10 cellular contexts compared by ENCODE assay signal in the genomic region with DNA sequence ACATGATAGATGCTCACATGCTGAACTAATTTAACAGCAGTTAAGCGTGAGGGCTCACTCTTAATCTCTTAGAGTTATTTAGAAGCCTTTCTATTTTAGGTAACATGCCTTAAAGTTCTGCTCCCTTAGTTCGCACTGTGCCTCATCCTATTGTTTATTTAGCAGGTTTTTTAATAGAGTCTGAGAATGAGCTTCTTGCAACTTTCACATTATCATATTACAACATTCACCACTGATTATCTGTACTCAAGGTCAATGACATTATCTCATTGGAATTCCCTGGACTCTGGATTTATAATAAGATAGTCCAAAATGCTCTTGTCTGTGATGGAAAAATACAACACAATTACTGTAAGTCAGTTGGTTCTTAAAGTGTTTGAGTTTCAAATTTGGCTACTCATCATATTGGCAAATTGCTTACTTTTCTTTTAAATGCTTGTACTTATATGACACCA.
DNase-seq lines count a peak whose midpoint lies in the region; ATAC-seq, FAIRE-seq and TF ChIP-seq lines count a peak whose summit lies in the region.
"Had no signal": no experiment of that assay in that cellular context is flagged by ENCODE, and none has a peak within 500 bp of the region (broad histone marks: within the 10 kb centered on the region; RNA-seq: fewer than 3 reads in every experiment).

No MANE protein-coding gene starts in this region.

- no peak overlapping the region for H3K9ac ChIP-seq in HepG2 (ENCODE audit: insufficient read depth, low read depth, low read length)

- no peaks in the 10 kb centered on the region for H3K9me3 ChIP-seq in HepG2 (ENCODE audit: low read length)
- no peaks in the 10 kb centered on the region for H3K9me3 ChIP-seq in uterus

- CTCF ChIA-PET in HepG2 (lab: Yijun Ruan, JAX; ENCODE audit: low intra/inter-chr PET ratio, low total read pairs): no interaction called here

- no peaks in the 10 kb centered on the region for H3K27me3 ChIP-seq in bronchial epithelial cell (ENCODE audit: control insufficient read depth, insufficient read depth, low read length)
- no peaks in the 10 kb centered on the region for H3K27me3 ChIP-seq in HepG2 (ENCODE audit: control insufficient read depth in 1 of 2, insufficient read depth in 2 of 2, low read length in 2 of 2)
- H3K27me3 ChIP-seq in uterus: no peaks in the 10 kb centered on the region

- TF ChIP-seq RAD21 in HepG2 (CRISPR knock-in tag; IDR thresholded peaks at IDR 0.05): no peak

- no peak overlapping the region for H3K4me3 ChIP-seq in bronchial epithelial cell (ENCODE audit: low read depth, low read length)
- H3K4me3 ChIP-seq in HepG2 (replicated peaks in 1 of 3; ENCODE audit: insufficient read depth in 1 of 3, low read depth in 2 of 3, low read length in 3 of 3): no peak overlapping the region
- no peak overlapping the region for H3K4me3 ChIP-seq in uterus

- no peak overlapping the region for H3K4me3 Mint-ChIP-seq in activated T-cell treated with anti-CD3 and anti-CD28 coated beads, Interleukin-2, amount 50 U/mL, for 24 hours
- no peak overlapping the region for H3K4me3 Mint-ChIP-seq in activated T-helper 1 cell treated with anti-CD3 and anti-CD28 coated beads, Interleukin-12 subunit alpha, Interleukin-12 subunit beta, Interleukin-2, Interleukin-4 antibody, amounts not matched to agents 30 ng/mL and 10 ng/mL and 1 ng/mL, durations not matched to agents 14 hours and 24 hours and 36 hours
- H3K4me3 Mint-ChIP-seq: B cell had no signal

- ATAC-seq in HepG2: no peak; the same call in 1 of the 3 replicates

- POLR2A ChIA-PET in HepG2 (lab: Yijun Ruan, JAX): interaction anchor here (1.0 to 1.5 kb wide), 4 partner anchors 13 to 172 kb away, joined by 3 to 5 read pairs (median 4); no protein-coding TSS in a partner anchor

- H3K79me2 ChIP-seq in HepG2 (ENCODE audit: insufficient read depth, low read length): no peaks in the 10 kb centered on the region

- no peak overlapping the region for H3K4me2 ChIP-seq in HepG2 (ENCODE audit: low read depth, low read length)

- H3K9me3 Mint-ChIP-seq in activated T-cell treated with anti-CD3 and anti-CD28 coated beads, Interleukin-2, amount 50 U/mL, for 24 hours: peaks cover 6% of the 10 kb centered on the region
- H3K9me3 Mint-ChIP-seq in activated T-helper 1 cell treated with anti-CD3 and anti-CD28 coated beads, Interleukin-12 subunit alpha, Interleukin-12 subunit beta, Interleukin-2, Interleukin-4 antibody, amounts not matched to agents 30 ng/mL and 10 ng/mL and 1 ng/mL, durations not matched to agents 14 hours and 24 hours and 36 hours: peaks cover 13% of the 10 kb centered on the region

- peaks cover 56% of the 10 kb centered on the region for H3K4me1 Mint-ChIP-seq in activated T-cell treated with anti-CD3 and anti-CD28 coated beads, Interleukin-2, amount 50 U/mL, for 24 hours (ENCODE audit: low read depth)
- peaks cover 27% of the 10 kb centered on the region for H3K4me1 Mint-ChIP-seq in activated T-helper 1 cell treated with anti-CD3 and anti-CD28 coated beads, Interleukin-12 subunit alpha, Interleukin-12 subunit beta, Interleukin-2, Interleukin-4 antibody, amounts not matched to agents 30 ng/mL and 10 ng/mL and 1 ng/mL, durations not matched to agents 14 hours and 24 hours and 36 hours (ENCODE audit: low read depth)
- H3K4me1 Mint-ChIP-seq: B cell had no signal

- H3K4me1 ChIP-seq in HepG2 (ENCODE audit: insufficient read depth, low read length) (peaks cover 26% of the 10 kb centered on the region), uterus (peaks cover 0 to 15% of the 10 kb centered on the region in 2 donors)

- no peak overlapping the region for H2AFZ ChIP-seq in HepG2 (ENCODE audit: low read length)

- H3K36me3 Mint-ChIP-seq in activated T-cell treated with anti-CD3 and anti-CD28 coated beads, Interleukin-2, amount 50 U/mL, for 24 hours (ENCODE audit: low read depth): peaks cover 3% of the 10 kb centered on the region
- peaks cover 18% of the 10 kb centered on the region for H3K36me3 Mint-ChIP-seq in activated T-helper 1 cell treated with anti-CD3 and anti-CD28 coated beads, Interleukin-12 subunit alpha, Interleukin-12 subunit beta, Interleukin-2, Interleukin-4 antibody, amounts not matched to agents 30 ng/mL and 10 ng/mL and 1 ng/mL, durations not matched to agents 14 hours and 24 hours and 36 hours (ENCODE audit: low read depth)

- H3K36me3 ChIP-seq in bronchial epithelial cell (ENCODE audit: control insufficient read depth, insufficient read depth, low read length): no peaks in the 10 kb centered on the region
- no peaks in the 10 kb centered on the region for H3K36me3 ChIP-seq in HepG2 (replicated peaks in 1 of 2; ENCODE audit: control insufficient read depth in 1 of 2, insufficient read depth in 2 of 2, low read length in 2 of 2)
- no peaks in the 10 kb centered on the region for H3K36me3 ChIP-seq in uterus

- no peak for DNase-seq in activated T-cell treated with anti-CD3 and anti-CD28 coated beads, Interleukin-2, amount 50 U/mL, for 24 hours
- no peak for DNase-seq in activated T-cell treated with anti-CD3 and anti-CD28 coated beads, Interleukin-2, amount 50 U/mL, for 48 hours
- DNase-seq in bronchial epithelial cell (ENCODE audit: low read depth) (peak; percentile 95), HepG2 (ENCODE audit: low spot score) (peak; percentile 87), uterus (no peak), activated gamma-delta T cell treated with Interleukin-2 at 50 U/mL for 16 hours (no peak), NK-92 (lab: John Stamatoyannopoulos, UW; ENCODE audit: unreplicated experiment) (no peak)
- DNase-seq in activated T-helper 1 cell treated with anti-CD3 and anti-CD28 coated beads, Interleukin-12 subunit alpha, Interleukin-12 subunit beta, Interleukin-2, Interleukin-4 antibody, amounts not matched to agents 30 ng/mL and 10 ng/mL and 1 ng/mL, durations not matched to agents 14 hours and 24 hours and 36 hours (ENCODE audit: low spot score): no peak
- DNase-seq: NCI-H82 had no signal

- TF ChIP-seq POLR2A in HepG2 (IDR thresholded peaks at IDR 0.05; ENCODE audit: insufficient read depth in 1 of 2, low read depth in 2 of 2, low read length in 2 of 2): no peak
- no peak for TF ChIP-seq POLR2A in uterus (IDR thresholded peaks at IDR 0.05)

- intact Hi-C loops in HepG2 (cut with micrococcal nuclease; ENCODE audit: unreplicated experiment) (loop anchor here (5.0 kb wide), 1 partner anchor 64 kb away; no protein-coding TSS in a partner anchor), uterus (cut with DNase I; ENCODE audit: low total_unique reads) (no loop called here)
- intact Hi-C loops in activated T-helper 1 cell treated with anti-CD3 and anti-CD28 coated beads, Interleukin-12 subunit alpha, Interleukin-12 subunit beta, Interleukin-2, Interleukin-4 antibody, amounts not matched to agents 30 ng/mL and 10 ng/mL and 1 ng/mL, durations not matched to agents 14 hours and 24 hours and 36 hours (cut with micrococcal nuclease): no loop called here

- no TSS peak for BruUV-seq in HepG2 (replicated peaks; lab: Mats Ljungman, UMichigan)

- H3K27ac ChIP-seq in HepG2 (ENCODE audit: extremely low read length, insufficient read depth, low read length) (no peak overlapping the region), uterus (peak overlapping the region; percentile 71 to 81)

- FAIRE-seq in bronchial epithelial cell (lab: Jason Lieb, UNC): no peak
- FAIRE-seq in HepG2 (lab: Jason Lieb, UNC): peak; percentile 39

- no peaks in the 10 kb centered on the region for H3K27me3 Mint-ChIP-seq in activated T-cell treated with anti-CD3 and anti-CD28 coated beads, Interleukin-2, amount 50 U/mL, for 24 hours
- H3K27me3 Mint-ChIP-seq in activated T-helper 1 cell treated with anti-CD3 and anti-CD28 coated beads, Interleukin-12 subunit alpha, Interleukin-12 subunit beta, Interleukin-2, Interleukin-4 antibody, amounts not matched to agents 30 ng/mL and 10 ng/mL and 1 ng/mL, durations not matched to agents 14 hours and 24 hours and 36 hours (ENCODE audit: insufficient read depth): no peaks in the 10 kb centered on the region
- H3K27me3 Mint-ChIP-seq: B cell had no signal

- H3K27ac Mint-ChIP-seq in activated T-cell treated with anti-CD3 and anti-CD28 coated beads, Interleukin-2, amount 50 U/mL, for 24 hours: peak overlapping the region; percentile 83
- H3K27ac Mint-ChIP-seq in activated T-helper 1 cell treated with anti-CD3 and anti-CD28 coated beads, Interleukin-12 subunit alpha, Interleukin-12 subunit beta, Interleukin-2, Interleukin-4 antibody, amounts not matched to agents 30 ng/mL and 10 ng/mL and 1 ng/mL, durations not matched to agents 14 hours and 24 hours and 36 hours: no peak overlapping the region
- H3K27ac Mint-ChIP-seq: B cell had no signal

- TF ChIP-seq EP300 in HepG2 (IDR thresholded peaks at IDR 0.05; ENCODE audit: low read depth in 2 of 2, low read length in 2 of 2) (peak in 1 of 2 experiments; percentile 68; a peak in 1 of 4 replicates), HepG2 (CRISPR knock-in tag; IDR thresholded peaks at IDR 0.05; ENCODE audit: borderline replicate concordance) (no peak)

- 61% methylated on average over 2 of the region's 2 CpGs for WGBS in HepG2 (ENCODE audit: low lambda C conversion rate)

- no peak for TF ChIP-seq CTCF in bronchial epithelial cell (IDR thresholded peaks at IDR 0.05; ENCODE audit: insufficient read depth, low read length, severe bottlenecking)
- TF ChIP-seq CTCF in HepG2 (CRISPR knock-in tag; IDR thresholded peaks at IDR 0.05): no peak
- no peak for TF ChIP-seq CTCF in uterus (IDR thresholded peaks at IDR 0.05)

- in situ Hi-C loops in HepG2 (cut with HindIII; ENCODE audit: extremely low pct_ligation_motif_present, low pct_unique_long_range_greater_than_20kb): no loop called here

- no peaks in the 10 kb centered on the region for H4K20me1 ChIP-seq in HepG2 (ENCODE audit: insufficient read depth, low read length)

TF ChIP-seq in HepG2, 621 proteins besides CTCF, POLR2A, EP300 and RAD21 (continues in another document):
- TF ChIP-seq MAFK (conservative IDR thresholded peaks at IDR 0.05 in 1 of 2, IDR thresholded peaks at IDR 0.05 in 1 of 2; ENCODE audit: low read length in 2 of 2): peak; percentile 51 to 65
- TF ChIP-seq GATAD2A (CRISPR knock-in tag; IDR thresholded peaks at IDR 0.05): peak; percentile 53

Comparison
In these comparisons a context has a peak if more than half of its experiments do, and no peak if none do; other contexts are left out.
1. DNase-seq: peak in bronchial epithelial cell (single experiment) and HepG2 (single experiment); none in activated T-cell treated with anti-CD3 and anti-CD28 coated beads, Interleukin-2, amount 50 U/mL, for 24 hours (single experiment), activated T-cell treated with anti-CD3 and anti-CD28 coated beads, Interleukin-2, amount 50 U/mL, for 48 hours (0 of 2), uterus (0 of 2), activated gamma-delta T cell treated with Interleukin-2 at 50 U/mL for 16 hours (single experiment), NK-92 (single experiment) and activated T-helper 1 cell treated with anti-CD3 and anti-CD28 coated beads, Interleukin-12 subunit alpha, Interleukin-12 subunit beta, Interleukin-2, Interleukin-4 antibody, amounts not matched to agents 30 ng/mL and 10 ng/mL and 1 ng/mL, durations not matched to agents 14 hours and 24 hours and 36 hours (single experiment).